In genomic region chr17:81522491-81523125, GRCh38 we compare ENCODE assay signal across 18 cellular contexts.
"Had no signal": no experiment of that assay in that cellular context is flagged by ENCODE, and none has a peak within 500 bp of the region (broad histone marks: within the 10 kb centered on the region; RNA-seq: fewer than 3 reads in every experiment).

No MANE protein-coding gene starts in this region.

- H3K36me3 ChIP-seq: prostate gland, suprapubic skin, upper lobe of right lung had no signal

- H3K27ac Mint-ChIP-seq: activated CD8-positive, alpha-beta memory T cell treated with anti-CD3 and anti-CD28 coated beads, Interleukin-2, amount 10 ng/mL, durations not matched to agents 7 days and 5 days; activated naive CD4-positive, alpha-beta T cell treated with anti-CD3 and anti-CD28 coated beads, Interleukin-2, amount 50 U/mL, for 24 hours; activated T-cell treated with anti-CD3 and anti-CD28 coated beads, Interleukin-2, amount 50 U/mL, for 24 hours; dendritic cell treated with granulocyte-macrophage colony-stimulating factor and Interleukin-4, amounts not matched to agents 40 ng/mL and 50 ng/mL, for 4 days; effector memory CD8-positive, alpha-beta T cell had no signal

- H3K27ac ChIP-seq: body of pancreas, epithelial cell of prostate, prostate gland, suprapubic skin, upper lobe of right lung had no signal

- H3K27me3 Mint-ChIP-seq: activated T-cell treated with anti-CD3 and anti-CD28 coated beads, Interleukin-2, amount 50 U/mL, for 24 hours had no signal

- ATAC-seq: activated CD4-positive, CD25-positive, alpha-beta regulatory T cell treated with anti-CD3 and anti-CD28 coated beads, Interleukin-2, amount 50 U/mL, for 24 hours; activated CD8-positive, alpha-beta memory T cell treated with anti-CD3 and anti-CD28 coated beads, Interleukin-2, amount 10 ng/mL, durations not matched to agents 7 days and 5 days; body of pancreas; effector memory CD8-positive, alpha-beta T cell; sciatic nerve; stimulated activated naive CD8-positive, alpha-beta T cell treated with anti-CD3 and anti-CD28 coated beads, Interleukin-15, Interleukin-2, amounts not matched to agents 100 U/mL and 50 U/mL, for 24 hours; upper lobe of right lung had no signal

- H3K4me3 Mint-ChIP-seq: activated CD8-positive, alpha-beta memory T cell treated with anti-CD3 and anti-CD28 coated beads, Interleukin-2, amount 10 ng/mL, durations not matched to agents 7 days and 5 days; activated naive CD4-positive, alpha-beta T cell treated with anti-CD3 and anti-CD28 coated beads, Interleukin-2, amount 50 U/mL, for 24 hours; activated T-cell treated with anti-CD3 and anti-CD28 coated beads, Interleukin-2, amount 50 U/mL, for 24 hours; dendritic cell treated with granulocyte-macrophage colony-stimulating factor and Interleukin-4, amounts not matched to agents 40 ng/mL and 50 ng/mL, for 4 days; effector memory CD8-positive, alpha-beta T cell had no signal

- H3K27me3 ChIP-seq: body of pancreas had no signal

- DNase-seq: activated CD4-positive, alpha-beta T cell treated with anti-CD3 and anti-CD28 coated beads, Interleukin-2, amount 50 U/mL, for 48 hours; activated CD8-positive, alpha-beta memory T cell treated with anti-CD3 and anti-CD28 coated beads, Interleukin-2, amount 10 ng/mL, durations not matched to agents 7 days and 5 days; activated effector memory CD4-positive, alpha-beta T cell treated with Interleukin-2 at 50 U/mL for 16 hours; activated T-cell treated with anti-CD3 and anti-CD28 coated beads, Interleukin-2, amount 50 U/mL, for 24 hours; effector memory CD8-positive, alpha-beta T cell; naive B cell; stimulated activated CD4-positive, alpha-beta T cell treated with anti-CD3 and anti-CD28 coated beads, Interleukin-2, amount 100 ng/mL, for 24 hours; stimulated activated naive CD8-positive, alpha-beta T cell treated with anti-CD3 and anti-CD28 coated beads, Interleukin-15, Interleukin-2, amounts not matched to agents 100 U/mL and 50 U/mL, for 24 hours; upper lobe of right lung had no signal

- H3K9me3 ChIP-seq: body of pancreas, prostate gland, suprapubic skin, upper lobe of right lung had no signal

- H3K9me3 Mint-ChIP-seq: activated naive CD4-positive, alpha-beta T cell treated with anti-CD3 and anti-CD28 coated beads, Interleukin-2, amount 50 U/mL, for 24 hours; activated T-cell treated with anti-CD3 and anti-CD28 coated beads, Interleukin-2, amount 50 U/mL, for 24 hours; dendritic cell treated with granulocyte-macrophage colony-stimulating factor and Interleukin-4, amounts not matched to agents 40 ng/mL and 50 ng/mL, for 4 days; effector memory CD8-positive, alpha-beta T cell; naive B cell had no signal

- H3K4me3 ChIP-seq: body of pancreas, lung, prostate gland, suprapubic skin, upper lobe of right lung had no signal

- H3K36me3 Mint-ChIP-seq: activated CD8-positive, alpha-beta memory T cell treated with anti-CD3 and anti-CD28 coated beads, Interleukin-2, amount 10 ng/mL, durations not matched to agents 7 days and 5 days; activated naive CD4-positive, alpha-beta T cell treated with anti-CD3 and anti-CD28 coated beads, Interleukin-2, amount 50 U/mL, for 24 hours; naive B cell had no signal
